ENCODE assay signal across 25 cellular contexts in the genomic region with DNA sequence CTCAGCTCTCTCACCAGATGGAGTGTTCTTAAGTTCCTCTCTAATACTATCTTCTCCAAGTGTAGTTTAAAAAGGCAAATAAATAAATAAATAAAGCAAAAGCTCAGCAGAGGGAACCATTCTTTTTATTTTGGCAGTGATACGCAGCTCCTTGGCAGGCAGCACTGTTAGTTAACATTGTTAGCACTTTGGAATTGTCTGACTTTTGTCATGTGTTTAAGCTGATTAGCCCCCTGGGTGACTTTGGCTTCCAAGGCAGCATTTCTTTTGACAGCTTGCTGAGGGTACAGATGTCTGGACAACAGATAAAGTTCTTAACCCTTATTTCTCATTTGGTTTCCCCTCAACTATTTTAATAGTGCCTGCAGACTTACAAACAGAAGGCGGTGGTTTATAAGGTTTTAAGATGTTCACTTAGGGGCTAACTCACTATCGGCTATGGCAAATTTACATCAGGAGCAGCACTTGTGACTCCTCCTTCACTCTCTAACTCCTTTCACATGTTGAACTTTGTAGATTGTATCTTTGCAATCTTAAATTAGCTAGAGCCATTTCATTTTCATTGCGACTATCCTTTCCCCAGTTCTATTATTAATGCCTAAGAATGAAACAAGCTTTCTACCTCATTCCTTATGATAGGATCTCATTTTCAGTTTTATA.
DNase-seq lines count a peak whose midpoint lies in the region; ATAC-seq and TF ChIP-seq lines count a peak whose summit lies in the region.
"Had no signal": no experiment of that assay in that cellular context is flagged by ENCODE, and none has a peak within 500 bp of the region (broad histone marks: within the 10 kb centered on the region; RNA-seq: fewer than 3 reads in every experiment).

No MANE protein-coding gene starts in this region.

- no peak overlapping the region for H3K9ac ChIP-seq in neural cell (ENCODE audit: low read length)

- H3K4me1 ChIP-seq in cardiac muscle cell (ENCODE audit: low read depth): peaks cover 16% of the 10 kb centered on the region
- H3K4me1 ChIP-seq: suprapubic skin, vagina had no signal

- TF ChIP-seq CTCF in cardiac muscle cell (IDR thresholded peaks at IDR 0.05; ENCODE audit: low read depth, low read length): no peak
- no peak for TF ChIP-seq CTCF in neural cell (IDR thresholded peaks at IDR 0.05; ENCODE audit: poor library complexity, severe bottlenecking)

- no peak for TF ChIP-seq RAD21 in neural cell (conservative IDR thresholded peaks at IDR 0.05)

- H3K27ac ChIP-seq in cardiac muscle cell (peak overlapping the region; percentile 48), neural cell (ENCODE audit: low read length) (peak overlapping the region; percentile 19)
- H3K27ac ChIP-seq: suprapubic skin, vagina had no signal

- H4K20me1 ChIP-seq in neural cell (ENCODE audit: insufficient read depth): no peaks in the 10 kb centered on the region

- H3K79me2 ChIP-seq in neural cell (replicated peaks; ENCODE audit: insufficient read depth, low read length): no peaks in the 10 kb centered on the region

- H2AFZ ChIP-seq in neural cell (ENCODE audit: low read depth, low read length): no peak overlapping the region

- no peak for ATAC-seq in GM21619 (IDR thresholded peaks at IDR 0.05; ENCODE audit: unreplicated experiment)
- no peak for ATAC-seq in HG02938 (IDR thresholded peaks at IDR 0.05; ENCODE audit: unreplicated experiment)
- ATAC-seq: activated CD8-positive, alpha-beta T cell treated with anti-CD3 and anti-CD28 coated beads, Interleukin-2, amount 10 ng/mL, durations not matched to agents 7 days and 5 days; natural killer cell treated with Interleukin-12 subunit alpha and Interleukin-12 subunit beta and Interleukin-15 and Interleukin-18, amount 100 ng/mL, for 72 hours; Panc1 had no signal

- no peaks in the 10 kb centered on the region for H3K9me3 ChIP-seq in cardiac muscle cell (ENCODE audit: low read depth)
- H3K9me3 ChIP-seq in neural cell (ENCODE audit: low read length): no peaks in the 10 kb centered on the region
- H3K9me3 ChIP-seq: suprapubic skin, vagina had no signal

- no peaks in the 10 kb centered on the region for H3K9me2 ChIP-seq in neural cell (ENCODE audit: insufficient read depth, low read length)

- H3F3A ChIP-seq in neural cell (ENCODE audit: insufficient read depth, low read length, poor library complexity, severe bottlenecking): peaks cover 7% of the 10 kb centered on the region

- TF ChIP-seq EP300 in neural cell (conservative IDR thresholded peaks at IDR 0.05; ENCODE audit: poor library complexity, severe bottlenecking): no peak

- H3K4me2 ChIP-seq in neural cell (ENCODE audit: low read length): no peak overlapping the region

- H3K27me3 ChIP-seq in cardiac muscle cell: no peaks in the 10 kb centered on the region
- H3K27me3 ChIP-seq in neural cell (ENCODE audit: insufficient read depth, low read depth, low read length): no peaks in the 10 kb centered on the region
- H3K27me3 ChIP-seq: suprapubic skin, vagina had no signal

- H3K36me3 ChIP-seq in cardiac muscle cell (no peaks in the 10 kb centered on the region), neural cell (ENCODE audit: insufficient read depth, low read length) (no peaks in the 10 kb centered on the region)
- H3K36me3 ChIP-seq: suprapubic skin, vagina had no signal

- H3K4me3 ChIP-seq in cardiac muscle cell: no peak overlapping the region
- H3K4me3 ChIP-seq in neural cell (ENCODE audit: low read length): peak overlapping the region; percentile 12
- H3K4me3 ChIP-seq: suprapubic skin, vagina had no signal

- DNase-seq in D341Med (ENCODE audit: low spot score) (peak; percentile 50), NCI-H524 treated with DMSO at 0.1 percent for 48 hours (lab: John Stamatoyannopoulos, UW) (peak; percentile 75), cardiac muscle cell (ENCODE audit: low read depth in 1 of 2, low spot score in 1 of 2) (peak in 1 of 2 donors; percentile 49), NCI-H510A treated with DMSO at 0.1 percent for 48 hours (lab: John Stamatoyannopoulos, UW) (no peak), NCI-H2227 (lab: John Stamatoyannopoulos, UW; ENCODE audit: unreplicated experiment) (no peak)
- DNase-seq: activated B cell treated with CpG ODN at 0.5 μM for 24 hours; activated CD8-positive, alpha-beta T cell treated with anti-CD3 and anti-CD28 coated beads, Interleukin-2, amount 10 ng/mL, durations not matched to agents 7 days and 5 days; activated naive CD4-positive, alpha-beta T cell treated with anti-CD3 and anti-CD28 coated beads, Interleukin-2, amount 10 ng/mL, durations not matched to agents 7 days and 5 days; activated T-cell treated with anti-CD3 and anti-CD28 coated beads, Interleukin-2, amount 50 U/mL, for 48 hours; CD4-positive, CD25-positive, alpha-beta regulatory T cell; DMS79; islet precursor cell; KG1; mesenchymal stem cell; NCI-H1092 treated with DMSO at 0.1 percent for 48 hours; NCI-H2107; NCI-H748 treated with DMSO at 0.1 percent for 48 hours; T-helper 2 cell had no signal

TF ChIP-seq in neural cell, 6 proteins besides CTCF, POLR2A, EP300 and RAD21:
- TF ChIP-seq MXI1 (conservative IDR thresholded peaks at IDR 0.05; ENCODE audit: poor library complexity, severe bottlenecking): no peak
- TF ChIP-seq, protein P1, sequence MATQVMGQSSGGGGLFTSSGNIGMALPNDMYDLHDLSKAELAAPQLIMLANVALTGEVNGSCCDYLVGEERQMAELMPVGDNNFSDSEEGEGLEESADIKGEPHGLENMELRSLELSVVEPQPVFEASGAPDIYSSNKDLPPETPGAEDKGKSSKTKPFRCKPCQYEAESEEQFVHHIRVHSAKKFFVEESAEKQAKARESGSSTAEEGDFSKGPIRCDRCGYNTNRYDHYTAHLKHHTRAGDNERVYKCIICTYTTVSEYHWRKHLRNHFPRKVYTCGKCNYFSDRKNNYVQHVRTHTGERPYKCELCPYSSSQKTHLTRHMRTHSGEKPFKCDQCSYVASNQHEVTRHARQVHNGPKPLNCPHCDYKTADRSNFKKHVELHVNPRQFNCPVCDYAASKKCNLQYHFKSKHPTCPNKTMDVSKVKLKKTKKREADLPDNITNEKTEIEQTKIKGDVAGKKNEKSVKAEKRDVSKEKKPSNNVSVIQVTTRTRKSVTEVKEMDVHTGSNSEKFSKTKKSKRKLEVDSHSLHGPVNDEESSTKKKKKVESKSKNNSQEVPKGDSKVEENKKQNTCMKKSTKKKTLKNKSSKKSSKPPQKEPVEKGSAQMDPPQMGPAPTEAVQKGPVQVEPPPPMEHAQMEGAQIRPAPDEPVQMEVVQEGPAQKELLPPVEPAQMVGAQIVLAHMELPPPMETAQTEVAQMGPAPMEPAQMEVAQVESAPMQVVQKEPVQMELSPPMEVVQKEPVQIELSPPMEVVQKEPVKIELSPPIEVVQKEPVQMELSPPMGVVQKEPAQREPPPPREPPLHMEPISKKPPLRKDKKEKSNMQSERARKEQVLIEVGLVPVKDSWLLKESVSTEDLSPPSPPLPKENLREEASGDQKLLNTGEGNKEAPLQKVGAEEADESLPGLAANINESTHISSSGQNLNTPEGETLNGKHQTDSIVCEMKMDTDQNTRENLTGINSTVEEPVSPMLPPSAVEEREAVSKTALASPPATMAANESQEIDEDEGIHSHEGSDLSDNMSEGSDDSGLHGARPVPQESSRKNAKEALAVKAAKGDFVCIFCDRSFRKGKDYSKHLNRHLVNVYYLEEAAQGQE (IDR thresholded peaks at IDR 0.05; ENCODE audit: borderline replicate concordance): no peak
- TF ChIP-seq TAF1 (IDR thresholded peaks at IDR 0.05; ENCODE audit: low read depth): no peak

Comparison
In these comparisons a context has a peak if more than half of its experiments do, and no peak if none do; other contexts are left out.
1. DNase-seq: peak in D341Med (single experiment) and NCI-H524 treated with DMSO at 0.1 percent for 48 hours (single experiment); none in NCI-H510A treated with DMSO at 0.1 percent for 48 hours (single experiment) and NCI-H2227 (single experiment).